8 cellular contexts compared by ENCODE assay signal in the genomic region with DNA sequence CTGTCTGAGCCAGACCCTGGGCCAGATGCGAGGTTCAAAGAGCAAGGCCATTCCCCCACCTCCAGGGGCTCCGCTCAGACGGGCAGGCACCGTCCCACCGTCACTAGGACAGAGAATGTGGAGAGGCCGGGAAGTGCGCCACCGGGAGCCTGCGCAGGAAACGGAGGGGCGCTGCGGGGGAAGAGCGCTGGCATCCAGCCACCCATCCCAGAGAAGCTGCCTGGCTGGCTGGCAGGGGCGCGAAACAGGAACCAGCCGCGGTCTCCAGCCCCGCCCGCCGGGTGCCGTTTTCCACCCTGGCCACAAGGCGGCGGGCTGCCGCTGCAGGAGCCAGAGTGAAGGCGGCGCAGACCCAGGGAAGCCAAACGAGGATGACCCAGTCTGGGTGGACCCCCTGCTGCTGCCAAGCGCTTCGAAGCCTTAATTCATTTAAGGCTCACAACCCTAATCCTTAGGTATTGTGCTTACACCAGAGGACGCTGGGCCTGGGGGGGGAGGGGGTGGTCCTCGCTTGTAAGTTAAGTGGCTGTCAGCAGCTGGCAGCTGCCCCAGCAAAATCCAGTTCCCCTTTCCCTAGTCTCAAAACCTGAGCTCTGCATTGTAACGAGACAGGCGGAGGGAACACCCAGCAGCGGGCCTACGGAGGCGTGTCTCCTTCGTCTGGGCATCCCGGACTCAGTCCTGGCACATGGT.
DNase-seq lines count a peak whose midpoint lies in the region; ATAC-seq and TF ChIP-seq lines count a peak whose summit lies in the region.
"Not testable (repeated sequence)": the region's sequence is repeated elsewhere in the genome, so short reads cannot be mapped to it uniquely, and the experiment has no call there.

No MANE protein-coding gene starts in this region.

- intact Hi-C loops in MCF 10A (cut with micrococcal nuclease): loop anchor here (5.0 to 10.0 kb wide), 2 partner anchors 112 to 420 kb away; partner anchors contain the start of gene SMURF2
- intact Hi-C loops in sciatic nerve (cut with DNase I): not testable (repeated sequence)

- not testable (repeated sequence) for H3K4me3 ChIP-seq in WI38 (ENCODE audit: low read depth, low read length)
- H3K4me3 ChIP-seq in iPS-18a (ENCODE audit: low read length): peak overlapping the region; percentile 41

- POLR2A ChIA-PET in MCF 10A (lab: Yijun Ruan, JAX): interaction anchor here (0.7 to 1.0 kb wide), 2 partner anchors 143 to 270 kb away, joined by 4 to 8 read pairs; partner anchors contain the start of genes CEP95, DDX5 and LRRC37A3

- TF ChIP-seq CTCF in WI38 (IDR thresholded peaks at IDR 0.05; ENCODE audit: low read depth, low read length) (peak; percentile 87), MCF 10A (IDR thresholded peaks at IDR 0.05; ENCODE audit: unreplicated experiment) (peak; percentile 91)

- CTCF ChIA-PET in MCF 10A (lab: Yijun Ruan, JAX): interaction anchor here (0.6 to 1.6 kb wide), 12 partner anchors 9 to 298 kb away, joined by 3 to 5 read pairs (median 3); partner anchors contain the start of gene LRRC37A3

- H3K36me3 Mint-ChIP-seq in MCF 10A (ENCODE audit: insufficient read depth, unreplicated experiment): peaks cover 18% of the 10 kb centered on the region

- peak; percentile 83 for DNase-seq in 8988T
- peak; percentile 74 for DNase-seq in NCI-H226
- peak; percentile 67 for DNase-seq in MCF 10A (ENCODE audit: unreplicated experiment)
- DNase-seq in sciatic nerve (ENCODE audit: low spot score): peak; percentile 85

- BruUV-seq in MCF 10A (replicated peaks; lab: Mats Ljungman, UMichigan): not testable (repeated sequence)

- peaks cover 74% of the 10 kb centered on the region for H3K27me3 ChIP-seq in iPS-18a (ENCODE audit: control insufficient read depth, insufficient read depth, low read length)

- H3K9ac ChIP-seq in iPS-18a (ENCODE audit: low read length): not testable (repeated sequence)

- H3K27me3 Mint-ChIP-seq in MCF 10A (ENCODE audit: insufficient read depth, unreplicated experiment): not testable (repeated sequence)

- H3K36me3 ChIP-seq in iPS-18a (ENCODE audit: control insufficient read depth, low read depth, low read length): not testable (repeated sequence)

- not testable (repeated sequence) for H3K27ac Mint-ChIP-seq in MCF 10A (ENCODE audit: low read depth, unreplicated experiment)

- ATAC-seq in GM18511 (IDR thresholded peaks at IDR 0.05; ENCODE audit: unreplicated experiment) (peak; percentile 53), HG03159 (IDR thresholded peaks at IDR 0.05; ENCODE audit: unreplicated experiment) (peak; percentile 61), sciatic nerve (peak; percentile 88)

- H3K27ac ChIP-seq in iPS-18a (ENCODE audit: low read length): not testable (repeated sequence)

- peaks cover 14% of the 10 kb centered on the region for H3K4me1 ChIP-seq in iPS-18a (ENCODE audit: control insufficient read depth, low read depth, low read length)

- H3K9me3 ChIP-seq in iPS-18a (ENCODE audit: control insufficient read depth, low read depth, low read length): not testable (repeated sequence)

- not testable (repeated sequence) for H3K4me3 Mint-ChIP-seq in MCF 10A (ENCODE audit: unreplicated experiment)

- H3K9me3 Mint-ChIP-seq in MCF 10A (ENCODE audit: unreplicated experiment): not testable (repeated sequence)

- not testable (repeated sequence) for H3K4me1 Mint-ChIP-seq in MCF 10A (ENCODE audit: insufficient read depth, unreplicated experiment)
